In genomic region chr6:34182751-34183531, GRCh38 we compare ENCODE assay signal across 10 cellular contexts. TPM values are rescaled to one million over a fixed set of nuclear protein-coding genes. Genes with fewer than 3 reads are reported as not detected.
A peak's percentile ranks its signal among the peaks of the same experiment; 100 is the strongest.
DNase-seq lines count a peak whose midpoint lies in the region; ATAC-seq and TF ChIP-seq lines count a peak whose summit lies in the region.
"Had no signal": no experiment of that assay in that cellular context is flagged by ENCODE, and none has a peak within 500 bp of the region (broad histone marks: within the 10 kb centered on the region; RNA-seq: fewer than 3 reads in every experiment).

No MANE protein-coding gene starts in this region.

- no peaks in the 10 kb centered on the region for H3K9me3 ChIP-seq in lower lobe of right lung
- no peaks in the 10 kb centered on the region for H3K9me3 ChIP-seq in gastrocnemius medialis

- intact Hi-C loops in activated CD4-positive, alpha-beta memory T cell treated with anti-CD3 and anti-CD28 coated beads for 36 hours (cut with micrococcal nuclease) = loop anchor here (1.0 to 10.0 kb wide), 3 partner anchors 41 to 422 kb away; partner anchors contain the start of gene SMIM29
- intact Hi-C loops in lower lobe of right lung (cut with DNase I) = no loop called here
- intact Hi-C loops in gastrocnemius medialis (cut with DNase I; ENCODE audit: low total_unique reads) = no loop called here

- CTCF ChIA-PET in activated CD4-positive, alpha-beta memory T cell treated with anti-CD3 and anti-CD28 coated beads for 36 hours (lab: Charles Lee) = interaction anchor here (0.6 to 2.9 kb wide), 5 partner anchors 13 to 431 kb away, joined by 3 to 19 read pairs (median 6); partner anchors contain the start of gene HMGA1

- POLR2A ChIA-PET in activated CD4-positive, alpha-beta memory T cell treated with anti-CD3 and anti-CD28 coated beads for 36 hours (lab: Charles Lee) = interaction anchor here (0.7 to 1.7 kb wide), 7 partner anchors 13 to 474 kb away, joined by 3 to 9 read pairs (median 5); partner anchors contain the start of genes HMGA1 and SMIM29

- H3K27ac Mint-ChIP-seq in activated CD4-positive, alpha-beta memory T cell treated with anti-CD3 and anti-CD28 coated beads for 36 hours = peak overlapping the region; percentile 81

- no peaks in the 10 kb centered on the region for H3K27me3 Mint-ChIP-seq in activated CD4-positive, alpha-beta memory T cell treated with anti-CD3 and anti-CD28 coated beads for 36 hours

- peak; percentile 41 for DNase-seq in NK-92 treated with Interleukin-12 subunit alpha and Interleukin-12 subunit beta, amount 100 ng/mL, for 24 hours (lab: John Stamatoyannopoulos, UW)
- no peak for DNase-seq in NK-92 (lab: John Stamatoyannopoulos, UW; ENCODE audit: unreplicated experiment)
- peak; percentile 87 for DNase-seq in activated CD4-positive, alpha-beta memory T cell treated with anti-CD3 and anti-CD28 coated beads for 36 hours
- no peak for DNase-seq in lower lobe of right lung
- peak; percentile 66 for DNase-seq in stimulated activated naive CD8-positive, alpha-beta T cell treated with anti-CD3 and anti-CD28 coated beads, Interleukin-15, Interleukin-2, amounts not matched to agents 100 U/mL and 50 U/mL, for 24 hours
- DNase-seq in gastrocnemius medialis = no peak

- H3K4me1 ChIP-seq in lower lobe of right lung = peaks cover 11% of the 10 kb centered on the region
- H3K4me1 ChIP-seq in gastrocnemius medialis = no peaks in the 10 kb centered on the region

- peaks cover 4% of the 10 kb centered on the region for H3K36me3 Mint-ChIP-seq in activated CD4-positive, alpha-beta memory T cell treated with anti-CD3 and anti-CD28 coated beads for 36 hours

- in situ Hi-C loops in gastrocnemius medialis (cut with MboI; ENCODE audit: low sequenced_read_pairs in 4 of 4) = loop anchor here in 2 of 4 donors (25.0 kb wide), 1 partner anchor 429 kb away; no protein-coding TSS in a partner anchor

- peaks cover 16% of the 10 kb centered on the region for H3K4me1 Mint-ChIP-seq in activated CD4-positive, alpha-beta memory T cell treated with anti-CD3 and anti-CD28 coated beads for 36 hours (ENCODE audit: low read depth)

- no peak for TF ChIP-seq POLR2A in gastrocnemius medialis (IDR thresholded peaks at IDR 0.05)

- H3K27me3 ChIP-seq in lower lobe of right lung (ENCODE audit: low read depth) (peaks cover 9% of the 10 kb centered on the region), gastrocnemius medialis (no peaks in the 10 kb centered on the region)

- peak overlapping the region; percentile 65 for H3K4me3 Mint-ChIP-seq in activated CD4-positive, alpha-beta memory T cell treated with anti-CD3 and anti-CD28 coated beads for 36 hours

- ATAC-seq in lower lobe of right lung (peak; percentile 75 to 85), HG02642 (IDR thresholded peaks at IDR 0.05; ENCODE audit: poor library complexity, unreplicated experiment) (no peak), gastrocnemius medialis (no peak), HG02571 (IDR thresholded peaks at IDR 0.05; ENCODE audit: unreplicated experiment) (no peak)
- ATAC-seq in stimulated activated naive CD8-positive, alpha-beta T cell treated with anti-CD3 and anti-CD28 coated beads, Interleukin-15, Interleukin-2, amounts not matched to agents 100 U/mL and 50 U/mL, for 24 hours = peak; percentile 91

- H3K4me3 ChIP-seq in lower lobe of right lung = peak overlapping the region; percentile 27
- H3K4me3 ChIP-seq in gastrocnemius medialis = no peak overlapping the region

- H3K36me3 ChIP-seq in lower lobe of right lung (no peaks in the 10 kb centered on the region), gastrocnemius medialis (no peaks in the 10 kb centered on the region)

- no peak for TF ChIP-seq CTCF in lower lobe of right lung (IDR thresholded peaks at IDR 0.05)
- TF ChIP-seq CTCF in gastrocnemius medialis (IDR thresholded peaks at IDR 0.05 in 4 of 5, conservative IDR thresholded peaks at IDR 0.05 in 1 of 5) = no peak

- H3K27ac ChIP-seq in lower lobe of right lung (peak overlapping the region; percentile 71), gastrocnemius medialis (no peak overlapping the region)
- H3K27ac ChIP-seq: 22Rv1 had no signal

- H3K9me3 Mint-ChIP-seq in activated CD4-positive, alpha-beta memory T cell treated with anti-CD3 and anti-CD28 coated beads for 36 hours = peaks cover 9% of the 10 kb centered on the region

RNA-seq across cellular contexts. Expression of gene GRM4, which starts 37.1 kb away (rescaled TPM):
- under 1 TPM in 1 of 2 experiments, not detected in 1; 0.05 TPM for total RNA-seq in activated CD4-positive, alpha-beta memory T cell treated with anti-CD3 and anti-CD28 coated beads for 36 hours
- total RNA-seq in lower lobe of right lung (not detected), gastrocnemius medialis (under 1 TPM in 1 of 4 donors, not detected in 3; 0.03 TPM)
- total RNA-seq: lung microvascular endothelial cell had no signal

RNA-seq across cellular contexts. Expression of gene HMGA1, which starts 53.7 kb away (rescaled TPM):
- total RNA-seq in activated CD4-positive, alpha-beta memory T cell treated with anti-CD3 and anti-CD28 coated beads for 36 hours = 100 to 1,000 TPM; 422 to 429 TPM
- total RNA-seq in lower lobe of right lung = 63.5 TPM
- 100 to 1,000 TPM in 3 of 4 donors, 10 to 100 TPM in 1; 74.1 to 163 (median 154) TPM for total RNA-seq in gastrocnemius medialis

Comparison
In these comparisons a context has a peak if more than half of its experiments do, and no peak if none do; other contexts are left out.
1. DNase-seq: peak in NK-92 treated with Interleukin-12 subunit alpha and Interleukin-12 subunit beta, amount 100 ng/mL, for 24 hours (single experiment), activated CD4-positive, alpha-beta memory T cell treated with anti-CD3 and anti-CD28 coated beads for 36 hours (single experiment) and stimulated activated naive CD8-positive, alpha-beta T cell treated with anti-CD3 and anti-CD28 coated beads, Interleukin-15, Interleukin-2, amounts not matched to agents 100 U/mL and 50 U/mL, for 24 hours (single experiment); none in NK-92 (single experiment), lower lobe of right lung (single experiment) and gastrocnemius medialis (0 of 2).
2. ATAC-seq: peak in lower lobe of right lung (2 of 2) and stimulated activated naive CD8-positive, alpha-beta T cell treated with anti-CD3 and anti-CD28 coated beads, Interleukin-15, Interleukin-2, amounts not matched to agents 100 U/mL and 50 U/mL, for 24 hours (single experiment); none in HG02642 (single experiment), gastrocnemius medialis (0 of 2) and HG02571 (single experiment).